20 cellular contexts compared by ENCODE assay signal in the genomic region with DNA sequence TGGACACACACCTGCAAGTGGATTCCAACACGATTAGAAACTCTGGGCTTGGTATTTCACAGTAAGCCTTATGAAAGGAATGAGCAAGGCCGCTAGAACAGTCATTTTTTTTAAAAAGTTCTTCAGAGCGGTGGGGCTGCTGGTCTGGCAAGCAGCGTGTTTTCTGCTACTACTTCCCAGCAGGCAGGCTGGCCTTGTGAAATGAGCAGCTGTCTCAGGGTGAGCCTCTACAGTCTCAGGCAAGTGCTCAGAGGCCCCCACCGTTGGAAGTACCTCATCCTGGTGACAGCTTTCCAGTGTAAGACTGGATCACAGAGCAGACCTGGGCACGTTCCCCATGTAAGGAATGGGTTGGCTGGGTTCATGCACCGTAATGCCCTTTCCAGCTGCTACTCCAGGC.
"Had no signal": no experiment of that assay in that cellular context is flagged by ENCODE, and none has a peak within 500 bp of the region (broad histone marks: within the 10 kb centered on the region; RNA-seq: fewer than 3 reads in every experiment).

No MANE protein-coding gene starts in this region.

- H3K4me1 ChIP-seq: breast epithelium had no signal

- H3K27me3 Mint-ChIP-seq: natural killer cell treated with Interleukin-12 subunit alpha and Interleukin-12 subunit beta and Interleukin-15 and Interleukin-18, amount 100 ng/mL, for 72 hours; progenitor cell of endocrine pancreas; stimulated activated naive CD8-positive, alpha-beta T cell treated with anti-CD3 and anti-CD28 coated beads, Interleukin-15, amount 100 ng/mL, for 72 hours had no signal

- H3K4me3 ChIP-seq: breast epithelium, colonic mucosa, esophagus squamous epithelium, right lobe of liver, SK-N-MC, spleen, thoracic aorta had no signal

- H3K9me3 ChIP-seq: breast epithelium, colonic mucosa, right lobe of liver, thoracic aorta had no signal

- ATAC-seq: activated naive CD4-positive, alpha-beta T cell treated with anti-CD3 and anti-CD28 coated beads, Interleukin-2, amount 50 U/mL, for 72 hours; activated T-cell treated with anti-CD3 and anti-CD28 coated beads, Interleukin-2, amount 50 U/mL, for 72 hours; right lobe of liver; stimulated activated naive CD8-positive, alpha-beta T cell treated with anti-CD3 and anti-CD28 coated beads, Interleukin-15, amount 100 ng/mL, for 72 hours had no signal

- H3K9me3 Mint-ChIP-seq: activated naive CD4-positive, alpha-beta T cell treated with anti-CD3 and anti-CD28 coated beads, Interleukin-2, amount 50 U/mL, for 72 hours; activated T-cell treated with anti-CD3 and anti-CD28 coated beads, Interleukin-2, amount 50 U/mL, for 72 hours; natural killer cell treated with Interleukin-12 subunit alpha and Interleukin-12 subunit beta and Interleukin-15 and Interleukin-18, amount 100 ng/mL, for 72 hours had no signal

- H3K4me3 Mint-ChIP-seq: activated T-cell treated with anti-CD3 and anti-CD28 coated beads, Interleukin-2, amount 50 U/mL, for 72 hours; natural killer cell treated with Interleukin-12 subunit alpha and Interleukin-12 subunit beta and Interleukin-15 and Interleukin-18, amount 100 ng/mL, for 72 hours; stimulated activated naive CD8-positive, alpha-beta T cell treated with anti-CD3 and anti-CD28 coated beads, Interleukin-15, amount 100 ng/mL, for 72 hours had no signal

- DNase-seq: activated CD4-positive, alpha-beta T cell treated with anti-CD3 and anti-CD28 coated beads for 1 hour; activated CD4-positive, alpha-beta T cell treated with anti-CD3 and anti-CD28 coated beads, Interleukin-2, amount 50 U/mL, for 48 hours; activated gamma-delta T cell; activated T-cell treated with anti-CD3 and anti-CD28 coated beads, Interleukin-2, amount 50 U/mL, for 72 hours; colonic mucosa; esophagus squamous epithelium; glutamatergic neuron; mesendoderm; occipital lobe; right lobe of liver; spleen; stimulated activated naive CD8-positive, alpha-beta T cell treated with anti-CD3 and anti-CD28 coated beads, Interleukin-15, amount 100 ng/mL, for 72 hours; T-helper 1 cell had no signal

- H3K27ac Mint-ChIP-seq: natural killer cell treated with Interleukin-12 subunit alpha and Interleukin-12 subunit beta and Interleukin-15 and Interleukin-18, amount 100 ng/mL, for 72 hours had no signal

- H3K27me3 ChIP-seq: breast epithelium, colonic mucosa, esophagus squamous epithelium, right lobe of liver, spleen had no signal

- H3K27ac ChIP-seq: breast epithelium, colonic mucosa, esophagus squamous epithelium, right lobe of liver, SK-N-MC, spleen, VCaP had no signal
